ENCODE assay signal across 8 cellular contexts in genomic region chr6:143677891-143678737, GRCh38. TPM values are rescaled to one million over a fixed set of nuclear protein-coding genes. Genes with fewer than 3 reads are reported as not detected.
DNase-seq lines count a peak whose midpoint lies in the region; ATAC-seq and TF ChIP-seq lines count a peak whose summit lies in the region.

Gene PHACTR2 (plus strand): TSS chr6:143677965. CDS start chr6:143678164, 199 bp downstream.

- peak; percentile 68 for ATAC-seq in GM19438 (IDR thresholded peaks at IDR 0.05; ENCODE audit: low read depth, unreplicated experiment)
- ATAC-seq in activated T-cell treated with anti-CD3 and anti-CD28 coated beads, Interleukin-2, amount 50 U/mL, for 72 hours (replicated peaks in 1 of 2) = peak; percentile 93 to 96
- ATAC-seq in mucosa of descending colon = peak; percentile 83

- peak; percentile 64 for DNase-seq in A673 (ENCODE audit: low spot score)
- DNase-seq in NT2/D1 (ENCODE audit: low read depth, low spot score) = peak; percentile 63
- DNase-seq in activated T-cell treated with anti-CD3 and anti-CD28 coated beads, Interleukin-2, amount 50 U/mL, for 72 hours = peak; percentile 62 to 64
- DNase-seq in esophagus muscularis mucosa (ENCODE audit: extremely low spot score) = peak; percentile 94
- peak; percentile 70 to 76 (median 72) for DNase-seq in mucosa of descending colon
- DNase-seq in stimulated activated CD8-positive, alpha-beta memory T cell treated with anti-CD3 and anti-CD28 coated beads, Interleukin-4, amount 100 ng/mL, for 4 hours (ENCODE audit: low read depth in 2 of 2, low spot score in 1 of 2) = peak; percentile 14 to 20
- no peak for DNase-seq in SIG-M5 (lab: John Stamatoyannopoulos, UW)

- H3K27me3 Mint-ChIP-seq in activated T-cell treated with anti-CD3 and anti-CD28 coated beads, Interleukin-2, amount 50 U/mL, for 72 hours (ENCODE audit: low read depth) = peaks cover 10% of the 10 kb centered on the region

- H3K9me3 Mint-ChIP-seq in activated T-cell treated with anti-CD3 and anti-CD28 coated beads, Interleukin-2, amount 50 U/mL, for 72 hours = peaks cover 4% of the 10 kb centered on the region in 2 donors

- intact Hi-C loops in A673 (cut with micrococcal nuclease; ENCODE audit: unreplicated experiment) = loop anchor here (10.0 kb wide), 1 partner anchor 167 kb away; the partner anchor contains the start of gene LTV1
- intact Hi-C loops in esophagus muscularis mucosa (cut with DNase I) = loop anchor here (5.0 kb wide), 3 partner anchors 69 to 164 kb away; partner anchors contain the start of gene LTV1
- intact Hi-C loops in mucosa of descending colon (cut with DNase I, micrococcal nuclease) = loop anchor here in 1 of 2 donors (5.0 kb wide), 1 partner anchor 409 kb away; no protein-coding TSS in a partner anchor

- BruUV-seq in A673 (replicated peaks; lab: Mats Ljungman, UMichigan) = no TSS peak

- no peaks in the 10 kb centered on the region for H3K9me3 ChIP-seq in A673 (ENCODE audit: low read depth, low read length, poor library complexity, severe bottlenecking)
- H3K9me3 ChIP-seq in NT2/D1 (ENCODE audit: insufficient read depth, low read length) = peaks cover 11% of the 10 kb centered on the region
- H3K9me3 ChIP-seq in esophagus muscularis mucosa = peaks cover 0 to 7% (median 2%) of the 10 kb centered on the region in 4 donors
- H3K9me3 ChIP-seq in mucosa of descending colon = peaks cover 2% of the 10 kb centered on the region

- H3K36me3 ChIP-seq in A673 (ENCODE audit: insufficient read depth, low read length, poor library complexity, severe bottlenecking) = no peaks in the 10 kb centered on the region
- no peaks in the 10 kb centered on the region for H3K36me3 ChIP-seq in NT2/D1 (ENCODE audit: insufficient read depth, insufficient read length, low read length)
- H3K36me3 ChIP-seq in esophagus muscularis mucosa = no peaks in the 10 kb centered on the region
- no peaks in the 10 kb centered on the region for H3K36me3 ChIP-seq in mucosa of descending colon (ENCODE audit: low read depth)

- H3K27ac ChIP-seq in A673 (ENCODE audit: low read depth, low read length, poor library complexity, severe bottlenecking) = no peak within 1 kb of the TSS
- H3K27ac ChIP-seq in esophagus muscularis mucosa (replicated peaks in 1 of 4) = peak within 1 kb of the TSS; percentile 93 to 97 (median 95)

- WGBS in esophagus muscularis mucosa = 3% methylated on average over 22 of the region's 69 CpGs

- no peak for TF ChIP-seq EP300 in esophagus muscularis mucosa (IDR thresholded peaks at IDR 0.05)

- H3K4me3 Mint-ChIP-seq in activated T-cell treated with anti-CD3 and anti-CD28 coated beads, Interleukin-2, amount 50 U/mL, for 72 hours = peak within 1 kb of the TSS; percentile 80 to 92

- POLR2A ChIA-PET in A673 (lab: Charles Lee; ENCODE audit: low non-redundant PET) = no interaction called here

- H3K27me3 ChIP-seq in A673 (replicated peaks; ENCODE audit: insufficient read depth, low read depth, low read length, poor library complexity) = peaks cover 54% of the 10 kb centered on the region
- no peaks in the 10 kb centered on the region for H3K27me3 ChIP-seq in NT2/D1 (ENCODE audit: insufficient read depth, insufficient read length)
- H3K27me3 ChIP-seq in esophagus muscularis mucosa = no peaks in the 10 kb centered on the region

- H3K9ac ChIP-seq in NT2/D1 (ENCODE audit: insufficient read length, low read depth) = peak within 1 kb of the TSS; percentile 82

- H3K4me3 ChIP-seq in A673 (ENCODE audit: low read depth, low read length, poor library complexity, severe bottlenecking) = peak within 1 kb of the TSS; percentile 54
- H3K4me3 ChIP-seq in NT2/D1 (ENCODE audit: insufficient read length, low read depth) = peak within 1 kb of the TSS; percentile 65
- H3K4me3 ChIP-seq in esophagus muscularis mucosa = peak within 1 kb of the TSS; percentile 83 to 91 (median 90)
- peak within 1 kb of the TSS; percentile 46 for H3K4me3 ChIP-seq in mucosa of descending colon

- H3K4me1 ChIP-seq in A673 (ENCODE audit: insufficient read depth, low read length, poor library complexity, severe bottlenecking) (peaks cover 5% of the 10 kb centered on the region), NT2/D1 (ENCODE audit: insufficient read depth, insufficient read length) (peaks cover 2% of the 10 kb centered on the region), esophagus muscularis mucosa (peaks cover 20 to 45% (median 36%) of the 10 kb centered on the region in 4 donors), mucosa of descending colon (ENCODE audit: low read depth) (peaks cover 7% of the 10 kb centered on the region)

- H3K27ac Mint-ChIP-seq in activated T-cell treated with anti-CD3 and anti-CD28 coated beads, Interleukin-2, amount 50 U/mL, for 72 hours = peak within 1 kb of the TSS; percentile 80

- TF ChIP-seq POLR2A in esophagus muscularis mucosa (IDR thresholded peaks at IDR 0.05; ENCODE audit: low read depth) = no peak

- CTCF ChIA-PET in A673 (lab: Charles Lee) = no interaction called here

- peaks cover 22% of the 10 kb centered on the region for H3K4me1 Mint-ChIP-seq in activated T-cell treated with anti-CD3 and anti-CD28 coated beads, Interleukin-2, amount 50 U/mL, for 72 hours (ENCODE audit: low read depth)

- no peak for TF ChIP-seq CTCF in A673 (conservative IDR thresholded peaks at IDR 0.05; ENCODE audit: low read depth, low read length)
- no peak for TF ChIP-seq CTCF in esophagus muscularis mucosa (IDR thresholded peaks at IDR 0.05)
- TF ChIP-seq CTCF in mucosa of descending colon (IDR thresholded peaks at IDR 0.05) = no peak

- peaks cover 2 to 5% of the 10 kb centered on the region in 2 donors for H3K36me3 Mint-ChIP-seq in activated T-cell treated with anti-CD3 and anti-CD28 coated beads, Interleukin-2, amount 50 U/mL, for 72 hours (ENCODE audit: insufficient read depth in 2 of 2)

RNA-seq across cellular contexts. Expression of gene PHACTR2, which starts in this region (rescaled TPM):
- total RNA-seq in A673 (2021) = 2.4 and 3.8 TPM in 2 replicates
- 10 to 100 TPM; 24.3 to 30.6 TPM for total RNA-seq in activated T-cell treated with anti-CD3 and anti-CD28 coated beads, Interleukin-2, amount 50 U/mL, for 72 hours
- 100 to 1,000 TPM in 1 of 4 donors, 10 to 100 TPM in 3; 71.0 to 127 (median 82.7) TPM for total RNA-seq in esophagus muscularis mucosa
- 10 to 100 TPM; 49.5 to 70.8 (median 53.4) TPM for total RNA-seq in mucosa of descending colon
